In the genomic region with DNA sequence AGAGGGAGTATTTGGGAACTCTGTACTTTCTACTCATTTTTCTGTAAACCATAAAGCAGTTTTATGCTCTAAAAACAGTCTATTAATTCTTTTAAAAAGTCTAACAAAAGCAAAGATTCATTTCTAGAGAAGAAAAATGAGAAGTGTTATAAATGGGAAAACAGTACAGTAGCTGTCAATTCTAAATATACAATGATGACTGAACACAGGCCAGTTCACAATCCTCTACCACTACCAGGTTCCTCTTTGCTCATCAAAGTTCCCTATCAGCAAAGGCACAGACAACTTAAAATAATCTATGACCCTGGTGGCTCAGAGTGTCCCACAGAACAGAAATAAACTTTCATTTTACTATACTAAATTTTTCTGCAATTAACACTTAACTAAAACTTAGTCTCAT, we compare ENCODE assay signal across 11 cellular contexts. TPM values are rescaled to one million over a fixed set of nuclear protein-coding genes. Genes with fewer than 3 reads are reported as not detected.
DNase-seq lines count a peak whose midpoint lies in the region; ATAC-seq lines count a peak whose summit lies in the region.
"Had no signal": no experiment of that assay in that cellular context is flagged by ENCODE, and none has a peak within 500 bp of the region (broad histone marks: within the 10 kb centered on the region; RNA-seq: fewer than 3 reads in every experiment).

No MANE protein-coding gene starts in this region.

- ATAC-seq in HG03060 (IDR thresholded peaks at IDR 0.05; ENCODE audit: low read depth, unreplicated experiment) = peak; percentile 82

- no peaks in the 10 kb centered on the region for H3K27me3 Mint-ChIP-seq in activated CD4-positive, alpha-beta T cell treated with anti-CD3 and anti-CD28 coated beads, Interleukin-2, amount 10 ng/mL, durations not matched to agents 7 days and 5 days
- H3K27me3 Mint-ChIP-seq in activated CD4-positive, alpha-beta memory T cell treated with anti-CD3 and anti-CD28 coated beads, Interleukin-2, amount 10 ng/mL, durations not matched to agents 7 days and 5 days = no peaks in the 10 kb centered on the region

- H3K9me3 ChIP-seq in skeletal muscle satellite cell (replicated peaks; ENCODE audit: low read length) = no peaks in the 10 kb centered on the region

- peaks cover 57% of the 10 kb centered on the region for H3K36me3 Mint-ChIP-seq in activated CD4-positive, alpha-beta T cell treated with anti-CD3 and anti-CD28 coated beads, Interleukin-2, amount 10 ng/mL, durations not matched to agents 7 days and 5 days (ENCODE audit: low read depth)
- peaks cover 58% of the 10 kb centered on the region for H3K36me3 Mint-ChIP-seq in activated CD4-positive, alpha-beta memory T cell treated with anti-CD3 and anti-CD28 coated beads, Interleukin-2, amount 10 ng/mL, durations not matched to agents 7 days and 5 days (ENCODE audit: low read depth)

- no peak overlapping the region for H3K4me3 Mint-ChIP-seq in activated CD4-positive, alpha-beta T cell treated with anti-CD3 and anti-CD28 coated beads, Interleukin-2, amount 10 ng/mL, durations not matched to agents 7 days and 5 days
- no peak overlapping the region for H3K4me3 Mint-ChIP-seq in activated CD4-positive, alpha-beta memory T cell treated with anti-CD3 and anti-CD28 coated beads, Interleukin-2, amount 10 ng/mL, durations not matched to agents 7 days and 5 days
- H3K4me3 Mint-ChIP-seq: neural crest cell had no signal

- no peak overlapping the region for H3K9ac ChIP-seq in skeletal muscle satellite cell (ENCODE audit: low read depth, low read length)

- peaks cover 23% of the 10 kb centered on the region for H3K4me1 ChIP-seq in skeletal muscle satellite cell (ENCODE audit: control insufficient read depth, insufficient read depth, low read length)

- H3K4me2 ChIP-seq in skeletal muscle satellite cell (ENCODE audit: low read length) = peak overlapping the region; percentile 54

- H3K36me3 ChIP-seq in skeletal muscle satellite cell (ENCODE audit: insufficient read depth, low read length) = peaks cover 31% of the 10 kb centered on the region

- no peak overlapping the region for H3K4me3 ChIP-seq in skeletal muscle satellite cell (ENCODE audit: low read length)

- no peaks in the 10 kb centered on the region for H3K9me3 Mint-ChIP-seq in activated CD4-positive, alpha-beta T cell treated with anti-CD3 and anti-CD28 coated beads, Interleukin-2, amount 10 ng/mL, durations not matched to agents 7 days and 5 days
- H3K9me3 Mint-ChIP-seq in activated CD4-positive, alpha-beta memory T cell treated with anti-CD3 and anti-CD28 coated beads, Interleukin-2, amount 10 ng/mL, durations not matched to agents 7 days and 5 days = no peaks in the 10 kb centered on the region
- H3K9me3 Mint-ChIP-seq: neural crest cell had no signal

- H3K4me1 Mint-ChIP-seq in activated CD4-positive, alpha-beta T cell treated with anti-CD3 and anti-CD28 coated beads, Interleukin-2, amount 10 ng/mL, durations not matched to agents 7 days and 5 days = peaks cover 34% of the 10 kb centered on the region
- peaks cover 34% of the 10 kb centered on the region for H3K4me1 Mint-ChIP-seq in activated CD4-positive, alpha-beta memory T cell treated with anti-CD3 and anti-CD28 coated beads, Interleukin-2, amount 10 ng/mL, durations not matched to agents 7 days and 5 days

- DNase-seq in activated CD4-positive, alpha-beta T cell treated with anti-CD3 and anti-CD28 coated beads, Interleukin-2, amount 10 ng/mL, durations not matched to agents 7 days and 5 days = no peak
- no peak for DNase-seq in activated CD4-positive, alpha-beta T cell treated with anti-CD3 and anti-CD28 coated beads for 48 hours
- no peak for DNase-seq in activated CD4-positive, alpha-beta memory T cell treated with anti-CD3 and anti-CD28 coated beads, Interleukin-2, amount 10 ng/mL, durations not matched to agents 7 days and 5 days
- no peak for DNase-seq in NCI-H345 (lab: John Stamatoyannopoulos, UW)
- DNase-seq in middle frontal gyrus (ENCODE audit: extremely low spot score, low spot score) = no peak
- no peak for DNase-seq in G401 (ENCODE audit: low spot score)
- DNase-seq: activated CD4-positive, alpha-beta T cell treated with anti-CD3 and anti-CD28 coated beads for 1 hour; NCI-H1092 treated with DMSO at 0.1 percent for 48 hours had no signal

- peak overlapping the region; percentile 72 for H3K27ac Mint-ChIP-seq in activated CD4-positive, alpha-beta T cell treated with anti-CD3 and anti-CD28 coated beads, Interleukin-2, amount 10 ng/mL, durations not matched to agents 7 days and 5 days
- H3K27ac Mint-ChIP-seq in activated CD4-positive, alpha-beta memory T cell treated with anti-CD3 and anti-CD28 coated beads, Interleukin-2, amount 10 ng/mL, durations not matched to agents 7 days and 5 days = peak overlapping the region; percentile 75

- no peaks in the 10 kb centered on the region for H3K27me3 ChIP-seq in skeletal muscle satellite cell (ENCODE audit: control insufficient read depth, insufficient read depth, low read length)

- in situ Hi-C loops in G401 (cut with HindIII; ENCODE audit: low sequenced_read_pairs) = no loop called here

- POLR2A ChIA-PET in activated CD4-positive, alpha-beta T cell treated with anti-CD3 and anti-CD28 coated beads, Interleukin-2, amount 10 ng/mL, durations not matched to agents 7 days and 5 days (lab: Charles Lee) = interaction anchor here (0.6 to 1.6 kb wide), 4 partner anchors 12 to 151 kb away, joined by 3 to 6 read pairs (median 4); a partner anchor contains a TSS
- POLR2A ChIA-PET in activated CD4-positive, alpha-beta memory T cell treated with anti-CD3 and anti-CD28 coated beads, Interleukin-2, amount 10 ng/mL, durations not matched to agents 7 days and 5 days (lab: Charles Lee) = interaction anchor here (0.7 to 5.9 kb wide), 8 partner anchors 11 to 87 kb away, joined by 3 to 42 read pairs (median 4); a partner anchor contains a TSS

- CTCF ChIA-PET in activated CD4-positive, alpha-beta T cell treated with anti-CD3 and anti-CD28 coated beads, Interleukin-2, amount 10 ng/mL, durations not matched to agents 7 days and 5 days (lab: Charles Lee) = interaction anchor here (0.6 to 5.7 kb wide), 3 partner anchors 12 to 92 kb away, joined by 3 to 39 read pairs (median 3); a partner anchor contains a TSS
- CTCF ChIA-PET in activated CD4-positive, alpha-beta memory T cell treated with anti-CD3 and anti-CD28 coated beads, Interleukin-2, amount 10 ng/mL, durations not matched to agents 7 days and 5 days (lab: Charles Lee) = interaction anchor here (0.7 to 2.6 kb wide), 3 partner anchors 9 to 30 kb away, joined by 3 to 11 read pairs (median 3); no protein-coding TSS in a partner anchor

RNA-seq across cellular contexts. Expression of a gene that starts 12.5 kb away (rescaled TPM):
- 10 to 100 TPM; 29.9 to 31.0 TPM for total RNA-seq in activated CD4-positive, alpha-beta T cell treated with anti-CD3 and anti-CD28 coated beads, Interleukin-2, amount 10 ng/mL, durations not matched to agents 7 days and 5 days
- 10 to 100 TPM; 24.2 to 25.0 TPM for total RNA-seq in activated CD4-positive, alpha-beta memory T cell treated with anti-CD3 and anti-CD28 coated beads, Interleukin-2, amount 10 ng/mL, durations not matched to agents 7 days and 5 days
- 27.5 and 30.2 TPM in 2 replicates for total RNA-seq in skeletal muscle satellite cell (2012; rRNA removed)
- 6.9 and 7.7 TPM in 2 replicates for total RNA-seq in G401 (2014; rRNA removed; shearing (Covaris generic))

RNA-seq across cellular contexts. Expression of a gene that starts 29.3 kb away (rescaled TPM):
- 10 to 100 TPM; 68.9 to 70.4 TPM for total RNA-seq in activated CD4-positive, alpha-beta T cell treated with anti-CD3 and anti-CD28 coated beads, Interleukin-2, amount 10 ng/mL, durations not matched to agents 7 days and 5 days
- 10 to 100 TPM; 74.8 to 75.5 TPM for total RNA-seq in activated CD4-positive, alpha-beta memory T cell treated with anti-CD3 and anti-CD28 coated beads, Interleukin-2, amount 10 ng/mL, durations not matched to agents 7 days and 5 days
- total RNA-seq in skeletal muscle satellite cell (2012; rRNA removed) = 24.5 and 28.6 TPM in 2 replicates
- 31.8 and 47.3 TPM in 2 replicates for total RNA-seq in G401 (2014; rRNA removed; shearing (Covaris generic))
